ENCODE assay signal across 1 cellular context in genomic region chr10:131899695-131900349, GRCh38.
TF ChIP-seq lines count a peak whose summit lies in the region.

No MANE protein-coding gene starts in this region.

TF ChIP-seq in IMR-90, 13 proteins besides CTCF, POLR2A, EP300 and RAD21 (continued from another document):
- TF ChIP-seq ELK1 (IDR thresholded peaks at IDR 0.05; ENCODE audit: borderline replicate concordance, low read depth, low read length): no peak
- TF ChIP-seq MXI1 (IDR thresholded peaks at IDR 0.05; ENCODE audit: borderline replicate concordance, low read depth, low read length): no peak
- TF ChIP-seq RFX5 (IDR thresholded peaks at IDR 0.05; ENCODE audit: low read depth, low read length): no peak
- TF ChIP-seq RCOR1 (IDR thresholded peaks at IDR 0.05; ENCODE audit: insufficient replicate concordance, low read length): no peak
